Comparison of ENCODE assay signal across 18 cellular contexts in genomic region chr3:115671761-115672455, GRCh38. TPM values are rescaled to one million over a fixed set of nuclear protein-coding genes. Genes with fewer than 3 reads are reported as not detected.
DNase-seq lines count a peak whose midpoint lies in the region; TF ChIP-seq lines count a peak whose summit lies in the region.
"Had no signal": no experiment of that assay in that cellular context is flagged by ENCODE, and none has a peak within 500 bp of the region (broad histone marks: within the 10 kb centered on the region; RNA-seq: fewer than 3 reads in every experiment).

No MANE protein-coding gene starts in this region.

- intact Hi-C loops in spleen (cut with DNase I; ENCODE audit: low total_unique reads) (no loop called here), testis (cut with DNase I; ENCODE audit: low total_unique reads) (no loop called here)

- H3K9ac ChIP-seq in GM23248 = no peak overlapping the region
- H3K9ac ChIP-seq in adipocyte (ENCODE audit: low read length) = peak overlapping the region; percentile 77

- in situ Hi-C loops in GM23248 (cut with MboI) = no loop called here

- H3K4me1 ChIP-seq in GM23248 (ENCODE audit: insufficient read depth) (peaks cover 9% of the 10 kb centered on the region), adipocyte (ENCODE audit: control insufficient read depth, insufficient read depth, low read length) (peaks cover 39% of the 10 kb centered on the region), spleen (peaks cover 0 to 3% (median 0%) of the 10 kb centered on the region in 6 donors), testis (no peaks in the 10 kb centered on the region)
- H3K4me1 ChIP-seq: colonic mucosa had no signal

- H3F3A ChIP-seq in GM23248 (ENCODE audit: insufficient read depth) = peaks cover 11% of the 10 kb centered on the region; the same call in 1 of the 2 replicates

- no peaks in the 10 kb centered on the region for H3K36me3 ChIP-seq in GM23248 (ENCODE audit: low read depth)
- no peaks in the 10 kb centered on the region for H3K36me3 ChIP-seq in adipocyte (ENCODE audit: control insufficient read depth, insufficient read depth, low read length, severe bottlenecking)
- no peaks in the 10 kb centered on the region for H3K36me3 ChIP-seq in spleen
- no peaks in the 10 kb centered on the region for H3K36me3 ChIP-seq in testis (ENCODE audit: low read depth, missing control alignments)
- H3K36me3 ChIP-seq: colonic mucosa had no signal

- no peak for TF ChIP-seq CTCF in spleen (IDR thresholded peaks at IDR 0.05 in 8 of 11, conservative IDR thresholded peaks at IDR 0.05 in 3 of 11)
- TF ChIP-seq CTCF in testis (IDR thresholded peaks at IDR 0.05) = no peak

- H3K9me3 ChIP-seq in GM23248 (ENCODE audit: low read depth) (peaks cover 3% of the 10 kb centered on the region), adipocyte (ENCODE audit: control insufficient read depth, low read length) (no peaks in the 10 kb centered on the region), spleen (no peaks in the 10 kb centered on the region), testis (no peaks in the 10 kb centered on the region)
- H3K9me3 ChIP-seq: colonic mucosa had no signal

- H3K4me2 ChIP-seq in GM23248 (ENCODE audit: unreplicated experiment) = no peak overlapping the region

- H3K27me3 ChIP-seq in GM23248 (replicated peaks; ENCODE audit: insufficient read depth) (no peaks in the 10 kb centered on the region), adipocyte (replicated peaks; ENCODE audit: control insufficient read depth, insufficient read depth, low read length) (no peaks in the 10 kb centered on the region), spleen (replicated peaks in 1 of 7) (peaks cover 0 to 7% (median 0%) of the 10 kb centered on the region in 7 donors), testis (no peaks in the 10 kb centered on the region)
- H3K27me3 ChIP-seq: colonic mucosa had no signal

- peak overlapping the region; percentile 28; the same call in 1 of the 2 replicates for H2AFZ ChIP-seq in GM23248

- no peak for TF ChIP-seq POLR2A in spleen (IDR thresholded peaks at IDR 0.05)
- no peak for TF ChIP-seq POLR2A in testis (IDR thresholded peaks at IDR 0.05)

- H3K9me2 ChIP-seq in GM23248 (ENCODE audit: insufficient read depth) = no peaks in the 10 kb centered on the region

- H3K27ac ChIP-seq in GM23248 (no peak overlapping the region), spleen (peak overlapping the region; percentile 10 to 51 (median 38)), testis (no peak overlapping the region)
- H3K27ac ChIP-seq: C4-2B, colonic mucosa had no signal

- DNase-seq in GM23248 (no peak), adipocyte (ENCODE audit: low read depth) (peak; percentile 20), iris pigment epithelial cell (ENCODE audit: low read depth) (peak; percentile 27), spleen (no peak), testis (no peak), ureter (ENCODE audit: low spot score) (no peak), activated gamma-delta T cell (lab: John Stamatoyannopoulos, UW) (no peak), NCI-H82 treated with DMSO at 0.1 percent for 48 hours (lab: John Stamatoyannopoulos, UW; ENCODE audit: unreplicated experiment) (no peak)
- DNase-seq: activated CD4-positive, alpha-beta T cell treated with anti-CD3 and anti-CD28 coated beads for 4 hours; activated T-cell treated with anti-CD3 and anti-CD28 coated beads, Interleukin-2, amount 50 U/mL, for 4 hours; colonic mucosa; EL; NCI-H1417; NCI-H446; posterior cingulate gyrus; stimulated activated CD4-positive, alpha-beta T cell treated with anti-CD3 and anti-CD28 coated beads, Interleukin-1b, Interleukin-23, amount 100 ng/mL, for 48 hours had no signal

- WGBS in GM23248 (ENCODE audit: low coverage in 1 of 2, low lambda C conversion rate in 2 of 2, missing lambda C conversion rate in 2 of 2), 2 experiments = 87 to 90% methylated on average over 5 of the region's 5 CpGs
- WGBS in spleen, 5 donors = 54 to 72% (median 68%) methylated on average over 5 of the region's 5 CpGs
- 61 to 69% methylated on average over 5 of the region's 5 CpGs for WGBS in testis, 2 donors

- H3K79me2 ChIP-seq in GM23248 (ENCODE audit: insufficient read depth) = no peaks in the 10 kb centered on the region

- no peaks in the 10 kb centered on the region for H4K20me1 ChIP-seq in GM23248 (ENCODE audit: insufficient read depth)

- H3K4me3 ChIP-seq in GM23248 (no peak overlapping the region), adipocyte (ENCODE audit: low read length) (peak overlapping the region; percentile 33), spleen (peak overlapping the region in 1 of 8 donors; percentile 16), testis (no peak overlapping the region)
- H3K4me3 ChIP-seq: colonic mucosa had no signal

RNA-seq across cellular contexts. Expression of gene GAP43, which starts 48.6 kb away (rescaled TPM):
- total RNA-seq in GM23248 (2014; rRNA removed; shearing (Covaris generic)) = 0.54 and 0.63 TPM in 2 replicates
- 1.1 and 1.8 TPM in 2 replicates for polyA plus RNA-seq in GM23248 (2016; fragmentation: Nextera tagmentation; extraction: Ambion mirVana)
- under 1 TPM in 1 of 7 donors, not detected in 6; 0.20 TPM for total RNA-seq in spleen
- under 1 TPM in 2 of 3 donors, not detected in 1; 0.14 to 0.38 TPM for polyA plus RNA-seq in spleen
- total RNA-seq in testis = under 1 TPM; 0.62 to 0.63 TPM
- 0.62 TPM for polyA plus RNA-seq in testis (ENCODE audit: insufficient read depth, low read depth, low replicate concordance)
- not detected for total RNA-seq in ureter
- total RNA-seq: activated T-cell treated with anti-CD3 and anti-CD28 coated beads, Interleukin-2, amount 50 U/mL, for 4 hours; esophagus mucosa had no signal

Comparison
In these comparisons a context has a peak if more than half of its experiments do, and no peak if none do; other contexts are left out.
1. DNase-seq: peak in adipocyte (single experiment) and iris pigment epithelial cell (single experiment); none in GM23248 (single experiment), spleen (single experiment), testis (single experiment), ureter (single experiment), activated gamma-delta T cell (single experiment) and NCI-H82 treated with DMSO at 0.1 percent for 48 hours (single experiment).
2. H3K27ac ChIP-seq: peak in spleen (8 of 8); none in GM23248 (single experiment) and testis (0 of 2).